12 cellular contexts compared by ENCODE assay signal in the genomic region with DNA sequence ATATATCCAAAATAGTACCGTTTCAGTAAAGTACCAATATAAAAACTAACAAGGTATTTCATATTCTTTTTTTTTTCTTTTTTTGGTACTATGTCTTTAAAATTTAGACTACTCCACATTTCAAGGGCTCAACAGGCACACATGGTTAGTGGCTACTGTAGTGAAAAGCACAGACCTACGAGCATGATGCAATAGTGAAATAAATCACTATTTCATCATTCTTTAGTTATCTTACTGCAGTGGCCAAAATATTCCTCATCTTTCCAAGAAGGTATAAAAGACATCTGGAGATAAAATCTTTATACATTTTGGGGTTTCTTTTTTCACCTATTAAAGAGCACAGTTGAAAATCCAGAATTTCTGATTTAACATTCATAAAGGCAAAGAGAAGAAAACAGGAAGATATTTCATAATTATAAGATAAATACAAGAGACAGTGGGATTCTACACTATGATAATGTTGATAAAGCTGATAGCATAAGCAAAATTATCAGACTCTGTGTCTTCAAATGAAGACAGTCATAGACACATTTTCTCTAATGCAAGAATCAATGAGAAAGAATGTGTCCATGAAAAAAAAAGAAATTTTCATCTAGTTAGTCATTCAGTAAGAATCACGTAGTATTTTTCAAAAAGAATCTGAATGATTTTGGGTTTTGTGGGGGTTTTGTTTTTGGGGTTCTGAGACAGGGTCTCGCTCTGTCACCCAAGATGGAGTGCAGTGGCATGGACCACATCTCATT. TPM values are rescaled to one million over a fixed set of nuclear protein-coding genes. Genes with fewer than 3 reads are reported as not detected.
DNase-seq lines count a peak whose midpoint lies in the region; ATAC-seq and TF ChIP-seq lines count a peak whose summit lies in the region.
"Had no signal": no experiment of that assay in that cellular context is flagged by ENCODE, and none has a peak within 500 bp of the region (broad histone marks: within the 10 kb centered on the region; RNA-seq: fewer than 3 reads in every experiment).

No MANE protein-coding gene starts in this region.

- no peaks in the 10 kb centered on the region for H3K27me3 Mint-ChIP-seq in CD8-positive, alpha-beta T cell (ENCODE audit: low read depth)
- H3K27me3 Mint-ChIP-seq: T-cell had no signal

- H3K79me2 ChIP-seq in GM23248 (ENCODE audit: insufficient read depth): peaks cover 94% of the 10 kb centered on the region

- no peaks in the 10 kb centered on the region for H4K20me1 ChIP-seq in GM23248 (ENCODE audit: insufficient read depth)

- peak overlapping the region; percentile 63 for H3K9ac ChIP-seq in GM23248

- POLR2A ChIA-PET in CD8-positive, alpha-beta T cell (lab: Charles Lee): no interaction called here

- H3K9me3 ChIP-seq in GM23248 (ENCODE audit: low read depth): no peaks in the 10 kb centered on the region
- H3K9me3 ChIP-seq in CD8-positive, alpha-beta T cell (ENCODE audit: low read length): no peaks in the 10 kb centered on the region

- no peak overlapping the region for H2AFZ ChIP-seq in GM23248

- no peaks in the 10 kb centered on the region for H3K9me3 Mint-ChIP-seq in CD8-positive, alpha-beta T cell
- H3K9me3 Mint-ChIP-seq: nephron, T-cell had no signal

- no peak overlapping the region for H3K27ac Mint-ChIP-seq in CD8-positive, alpha-beta T cell
- H3K27ac Mint-ChIP-seq: nephron, T-cell had no signal

- WGBS in GM23248 (ENCODE audit: low coverage in 1 of 2, low lambda C conversion rate in 2 of 2, missing lambda C conversion rate in 2 of 2), 2 experiments: 48 to 50% methylated on average over 4 of the region's 4 CpGs

- CTCF ChIA-PET in CD8-positive, alpha-beta T cell (lab: Charles Lee): no interaction called here

- no peak overlapping the region for H3K4me3 Mint-ChIP-seq in CD8-positive, alpha-beta T cell
- H3K4me3 Mint-ChIP-seq: nephron, T-cell had no signal

- ATAC-seq in CD8-positive, alpha-beta T cell: no peak
- ATAC-seq in GM19324 (IDR thresholded peaks at IDR 0.05; ENCODE audit: low FRiP score, unreplicated experiment): no peak
- ATAC-seq: T-cell had no signal

- DNase-seq in GM23248 (peak; percentile 79), NOMO-1 treated with dmso at 0.1 percent for 144 hours (lab: John Stamatoyannopoulos, UW; ENCODE audit: unreplicated experiment) (peak; percentile 31), fibroblast of gingiva (ENCODE audit: low read depth) (peak; percentile 65), renal cortical epithelial cell (ENCODE audit: low read depth) (peak; percentile 45)
- DNase-seq in activated CD8-positive, alpha-beta memory T cell treated with anti-CD3 and anti-CD28 coated beads for 24 hours: no peak
- DNase-seq in CD8-positive, alpha-beta T cell: no peak
- DNase-seq in stimulated activated CD4-positive, alpha-beta T cell treated with anti-CD3 and anti-CD28 coated beads, Interleukin-4, amount 100 ng/mL, for 1 hour: no peak
- DNase-seq: NCI-H187 treated with DMSO at 0.1 percent for 48 hours, T-cell had no signal

- no peaks in the 10 kb centered on the region for H3K9me2 ChIP-seq in GM23248 (ENCODE audit: insufficient read depth)

- peaks cover 31% of the 10 kb centered on the region for H3K4me1 ChIP-seq in GM23248 (ENCODE audit: insufficient read depth)
- no peaks in the 10 kb centered on the region for H3K4me1 ChIP-seq in CD8-positive, alpha-beta T cell (ENCODE audit: insufficient read depth, low read length)

- H3K4me1 Mint-ChIP-seq in CD8-positive, alpha-beta T cell (ENCODE audit: low read depth): peaks cover 5% of the 10 kb centered on the region

- H3F3A ChIP-seq in GM23248 (ENCODE audit: insufficient read depth): peaks cover 32% of the 10 kb centered on the region

- H3K27me3 ChIP-seq in GM23248 (replicated peaks; ENCODE audit: insufficient read depth): no peaks in the 10 kb centered on the region
- H3K27me3 ChIP-seq in CD8-positive, alpha-beta T cell (ENCODE audit: insufficient read depth, low read length): no peaks in the 10 kb centered on the region

- in situ Hi-C loops in GM23248 (cut with MboI): no loop called here

- 0 out of 2 replicates have a peak, but pooled peaks cover 7% of the 10 kb centered on the region for H3K36me3 ChIP-seq in GM23248 (ENCODE audit: low read depth)
- peaks cover under 1% of the 10 kb centered on the region for H3K36me3 ChIP-seq in CD8-positive, alpha-beta T cell (ENCODE audit: insufficient read depth, low read length)

- TF ChIP-seq CTCF in CD8-positive, alpha-beta T cell (IDR thresholded peaks at IDR 0.05): no peak

- peak overlapping the region; percentile 43 for H3K4me3 ChIP-seq in GM23248
- H3K4me3 ChIP-seq in CD8-positive, alpha-beta T cell (ENCODE audit: low read depth, low read length): no peak overlapping the region

- H3K27ac ChIP-seq in GM23248: peak overlapping the region; percentile 91
- H3K27ac ChIP-seq in CD8-positive, alpha-beta T cell (ENCODE audit: low read depth, low read length): no peak overlapping the region
- H3K27ac ChIP-seq: HL-60 had no signal

- intact Hi-C loops in CD8-positive, alpha-beta T cell (cut with DNase I, micrococcal nuclease): no loop called here

- peak overlapping the region; percentile 57 for H3K4me2 ChIP-seq in GM23248 (ENCODE audit: unreplicated experiment)

- peaks cover 32% of the 10 kb centered on the region for H3K36me3 Mint-ChIP-seq in CD8-positive, alpha-beta T cell

RNA-seq across cellular contexts. Expression of a gene that starts 41.9 kb away (rescaled TPM):
- total RNA-seq in GM23248 (2014; rRNA removed; shearing (Covaris generic)): 81.0 and 89.8 TPM in 2 replicates
- polyA plus RNA-seq in GM23248 (2016; fragmentation: Nextera tagmentation; extraction: Ambion mirVana): 55.4 and 56.7 TPM in 2 replicates
- 55.6 and 76.9 TPM in 2 replicates for total RNA-seq in renal cortical epithelial cell
- total RNA-seq in CD8-positive, alpha-beta T cell: 10 to 100 TPM; 23.9 to 26.6 TPM

RNA-seq across cellular contexts. Expression of a gene that starts 42.6 kb away (rescaled TPM):
- total RNA-seq in GM23248 (2014; rRNA removed; shearing (Covaris generic)): 29.4 and 69.4 TPM in 2 replicates
- 41.9 and 45.3 TPM in 2 replicates for polyA plus RNA-seq in GM23248 (2016; fragmentation: Nextera tagmentation; extraction: Ambion mirVana)
- total RNA-seq in renal cortical epithelial cell: 31.8 and 51.5 TPM in 2 replicates
- 10 to 100 TPM; 17.7 to 25.4 TPM for total RNA-seq in CD8-positive, alpha-beta T cell

Comparison
In these comparisons a context has a peak if more than half of its experiments do, and no peak if none do; other contexts are left out.
1. DNase-seq: peak in GM23248 (single experiment), NOMO-1 treated with dmso at 0.1 percent for 144 hours (single experiment), fibroblast of gingiva (single experiment) and renal cortical epithelial cell (single experiment); none in activated CD8-positive, alpha-beta memory T cell treated with anti-CD3 and anti-CD28 coated beads for 24 hours (single experiment), CD8-positive, alpha-beta T cell (0 of 7) and stimulated activated CD4-positive, alpha-beta T cell treated with anti-CD3 and anti-CD28 coated beads, Interleukin-4, amount 100 ng/mL, for 1 hour (single experiment).